Comparison of ENCODE assay signal across 18 cellular contexts in genomic region chr15:62880278-62880677, GRCh38.
A peak's percentile ranks its signal among the peaks of the same experiment; 100 is the strongest.
DNase-seq lines count a peak whose midpoint lies in the region; ATAC-seq and TF ChIP-seq lines count a peak whose summit lies in the region.
"Had no signal": no experiment of that assay in that cellular context is flagged by ENCODE, and none has a peak within 500 bp of the region (broad histone marks: within the 10 kb centered on the region; RNA-seq: fewer than 3 reads in every experiment).

No MANE protein-coding gene starts in this region.

- H3K27ac Mint-ChIP-seq in CD14-positive monocyte, result no peak overlapping the region
- H3K27ac Mint-ChIP-seq: activated CD4-positive, alpha-beta memory T cell treated with anti-CD3 and anti-CD28 coated beads, Interleukin-2, amount 10 ng/mL, durations not matched to agents 7 days and 5 days; activated T-helper 17 cell treated with anti-CD3 and anti-CD28 coated beads, Interleukin-2, amount 50 U/mL, for 72 hours had no signal

- no peak for TF ChIP-seq EP300 in sigmoid colon (IDR thresholded peaks at IDR 0.05)

- H3K27me3 ChIP-seq in sigmoid colon, result no peaks in the 10 kb centered on the region
- H3K27me3 ChIP-seq: dorsolateral prefrontal cortex, gastrocnemius medialis, vagina had no signal

- peak overlapping the region in 3 of 4 donors; percentile 19 to 39 (median 22) for H3K4me3 ChIP-seq in sigmoid colon
- H3K4me3 ChIP-seq: gastrocnemius medialis, vagina had no signal

- TF ChIP-seq CTCF in sigmoid colon (IDR thresholded peaks at IDR 0.05) (no peak), CD14-positive monocyte (IDR thresholded peaks at IDR 0.05) (no peak)

- no peak for TF ChIP-seq POLR2A in sigmoid colon (IDR thresholded peaks at IDR 0.05)

- peaks cover 0 to 2% (median 0%) of the 10 kb centered on the region in 7 donors for H3K9me3 Mint-ChIP-seq in CD14-positive monocyte
- H3K9me3 Mint-ChIP-seq: activated CD4-positive, alpha-beta memory T cell treated with anti-CD3 and anti-CD28 coated beads, Interleukin-2, amount 10 ng/mL, durations not matched to agents 7 days and 5 days; activated T-helper 17 cell treated with anti-CD3 and anti-CD28 coated beads, Interleukin-2, amount 50 U/mL, for 72 hours had no signal

- peak overlapping the region; percentile 59 to 93 (median 88) for H3K27ac ChIP-seq in sigmoid colon
- H3K27ac ChIP-seq: dorsolateral prefrontal cortex, gastrocnemius medialis, vagina had no signal

- ATAC-seq in HG02884 (IDR thresholded peaks at IDR 0.05; ENCODE audit: unreplicated experiment), result no peak
- no peak for ATAC-seq in left ventricle myocardium superior
- ATAC-seq: activated T-helper 17 cell treated with anti-CD3 and anti-CD28 coated beads, Interleukin-2, amount 50 U/mL, for 72 hours had no signal

- H3K4me1 ChIP-seq in sigmoid colon, result peaks cover 0 to 92% (median 60%) of the 10 kb centered on the region in 4 donors
- H3K4me1 ChIP-seq: vagina had no signal

- no peaks in the 10 kb centered on the region for H3K36me3 ChIP-seq in sigmoid colon
- H3K36me3 ChIP-seq: gastrocnemius medialis, vagina had no signal

- DNase-seq in GM03348 (ENCODE audit: low spot score) (peak; percentile 54), OCI-M1 (lab: John Stamatoyannopoulos, UW) (peak; percentile 59), fibroblast of peridontal ligament (ENCODE audit: extremely low read depth) (peak; percentile 89), sigmoid colon (no peak), CD14-positive monocyte (ENCODE audit: low spot score) (no peak), left ventricle myocardium superior (no peak)
- DNase-seq: activated CD4-positive, alpha-beta memory T cell treated with anti-CD3 and anti-CD28 coated beads, Interleukin-2, amount 10 ng/mL, durations not matched to agents 7 days and 5 days; COR-L47; dorsolateral prefrontal cortex; gastrocnemius medialis; islet precursor cell; NCI-H1436; NCI-H510A treated with DMSO at 0.1 percent for 48 hours; retina; T-helper 9 cell had no signal

- WGBS in sigmoid colon, 2 donors, result 36 to 55% methylated on average over 2 of the region's 2 CpGs

- H3K36me3 Mint-ChIP-seq in CD14-positive monocyte, result no peaks in the 10 kb centered on the region

- H3K27me3 Mint-ChIP-seq in CD14-positive monocyte (ENCODE audit: low read depth in 3 of 3), result peaks cover 0 to 6% (median 3%) of the 10 kb centered on the region in 3 donors

- intact Hi-C loops in sigmoid colon (cut with DNase I), result no loop called here
- intact Hi-C loops in CD14-positive monocyte (cut with micrococcal nuclease), result no loop called here
- intact Hi-C loops in left ventricle myocardium superior (cut with micrococcal nuclease), result no loop called here

- peak overlapping the region in 1 of 2 donors; percentile 73 for H3K4me3 Mint-ChIP-seq in CD14-positive monocyte
- H3K4me3 Mint-ChIP-seq: activated CD4-positive, alpha-beta memory T cell treated with anti-CD3 and anti-CD28 coated beads, Interleukin-2, amount 10 ng/mL, durations not matched to agents 7 days and 5 days; activated T-helper 17 cell treated with anti-CD3 and anti-CD28 coated beads, Interleukin-2, amount 50 U/mL, for 72 hours had no signal

- H3K4me1 Mint-ChIP-seq in CD14-positive monocyte, result peaks cover 15% of the 10 kb centered on the region

- H3K9me3 ChIP-seq in sigmoid colon, result no peaks in the 10 kb centered on the region
- H3K9me3 ChIP-seq: gastrocnemius medialis, vagina had no signal

Comparison
In these comparisons a context has a peak if more than half of its experiments do, and no peak if none do; other contexts are left out.
1. DNase-seq: peak in GM03348 (single experiment), OCI-M1 (single experiment) and fibroblast of peridontal ligament (single experiment); none in sigmoid colon (single experiment), CD14-positive monocyte (single experiment) and left ventricle myocardium superior (single experiment).